ENCODE assay signal across 17 cellular contexts in genomic region chr1:167249702-167250101, GRCh38. TPM values are rescaled to one million over a fixed set of nuclear protein-coding genes. Genes with fewer than 3 reads are reported as not detected.
DNase-seq lines count a peak whose midpoint lies in the region; ATAC-seq and TF ChIP-seq lines count a peak whose summit lies in the region.
"Had no signal": no experiment of that assay in that cellular context is flagged by ENCODE, and none has a peak within 500 bp of the region (broad histone marks: within the 10 kb centered on the region; RNA-seq: fewer than 3 reads in every experiment).

No MANE protein-coding gene starts in this region.

- H3K4me3 ChIP-seq in body of pancreas: no peak overlapping the region
- H3K4me3 ChIP-seq: MG63, upper lobe of right lung had no signal

- TF ChIP-seq POLR2A in body of pancreas (IDR thresholded peaks at IDR 0.05): no peak

- CTCF ChIA-PET in activated CD4-positive, alpha-beta memory T cell treated with anti-CD3 and anti-CD28 coated beads for 36 hours (lab: Charles Lee): no interaction called here
- CTCF ChIA-PET in activated CD4-positive, alpha-beta memory T cell treated with anti-CD3 and anti-CD28 coated beads, Interleukin-2, amount 10 ng/mL, durations not matched to agents 7 days and 5 days (lab: Charles Lee): interaction anchor here (0.6 kb wide), 1 partner anchor 189 kb away, joined by 3 read pairs; no protein-coding TSS in a partner anchor

- H3K4me3 Mint-ChIP-seq in activated CD4-positive, alpha-beta memory T cell treated with anti-CD3 and anti-CD28 coated beads for 36 hours: no peak overlapping the region
- H3K4me3 Mint-ChIP-seq in activated CD4-positive, alpha-beta memory T cell treated with anti-CD3 and anti-CD28 coated beads, Interleukin-2, amount 10 ng/mL, durations not matched to agents 7 days and 5 days: no peak overlapping the region
- H3K4me3 Mint-ChIP-seq: memory B cell had no signal

- peaks cover 35% of the 10 kb centered on the region for H3K4me1 Mint-ChIP-seq in activated CD4-positive, alpha-beta memory T cell treated with anti-CD3 and anti-CD28 coated beads for 36 hours (ENCODE audit: low read depth)
- peaks cover 17% of the 10 kb centered on the region for H3K4me1 Mint-ChIP-seq in activated CD4-positive, alpha-beta memory T cell treated with anti-CD3 and anti-CD28 coated beads, Interleukin-2, amount 10 ng/mL, durations not matched to agents 7 days and 5 days

- no peak overlapping the region for H3K27ac Mint-ChIP-seq in activated CD4-positive, alpha-beta memory T cell treated with anti-CD3 and anti-CD28 coated beads for 36 hours
- no peak overlapping the region for H3K27ac Mint-ChIP-seq in activated CD4-positive, alpha-beta memory T cell treated with anti-CD3 and anti-CD28 coated beads, Interleukin-2, amount 10 ng/mL, durations not matched to agents 7 days and 5 days
- H3K27ac Mint-ChIP-seq: memory B cell had no signal

- intact Hi-C loops in activated CD4-positive, alpha-beta memory T cell treated with anti-CD3 and anti-CD28 coated beads for 36 hours (cut with micrococcal nuclease): no loop called here
- intact Hi-C loops in posterior cingulate gyrus (cut with DNase I): no loop called here
- intact Hi-C loops in body of pancreas (cut with DNase I): no loop called here

- no peak overlapping the region for H3K27ac ChIP-seq in body of pancreas
- H3K27ac ChIP-seq: upper lobe of right lung had no signal

- 60 to 79% methylated on average over 1 of the region's 1 CpG for WGBS in body of pancreas, 2 donors

- H3K9me3 Mint-ChIP-seq in activated CD4-positive, alpha-beta memory T cell treated with anti-CD3 and anti-CD28 coated beads for 36 hours: no peaks in the 10 kb centered on the region
- no peaks in the 10 kb centered on the region for H3K9me3 Mint-ChIP-seq in activated CD4-positive, alpha-beta memory T cell treated with anti-CD3 and anti-CD28 coated beads, Interleukin-2, amount 10 ng/mL, durations not matched to agents 7 days and 5 days
- H3K9me3 Mint-ChIP-seq: memory B cell had no signal

- no peaks in the 10 kb centered on the region for H3K36me3 ChIP-seq in body of pancreas (replicated peaks in 1 of 2; ENCODE audit: insufficient read depth in 1 of 2, low read depth in 2 of 2)
- H3K36me3 ChIP-seq: MG63, upper lobe of right lung had no signal

- POLR2A ChIA-PET in activated CD4-positive, alpha-beta memory T cell treated with anti-CD3 and anti-CD28 coated beads for 36 hours (lab: Charles Lee): no interaction called here
- POLR2A ChIA-PET in activated CD4-positive, alpha-beta memory T cell treated with anti-CD3 and anti-CD28 coated beads, Interleukin-2, amount 10 ng/mL, durations not matched to agents 7 days and 5 days (lab: Charles Lee): no interaction called here

- H3K36me3 Mint-ChIP-seq in activated CD4-positive, alpha-beta memory T cell treated with anti-CD3 and anti-CD28 coated beads for 36 hours: peaks cover 1% of the 10 kb centered on the region
- peaks cover 7% of the 10 kb centered on the region for H3K36me3 Mint-ChIP-seq in activated CD4-positive, alpha-beta memory T cell treated with anti-CD3 and anti-CD28 coated beads, Interleukin-2, amount 10 ng/mL, durations not matched to agents 7 days and 5 days (ENCODE audit: low read depth)

- H3K4me1 ChIP-seq in body of pancreas: peaks cover 9% of the 10 kb centered on the region
- H3K4me1 ChIP-seq: upper lobe of right lung had no signal

- no peak for TF ChIP-seq CTCF in body of pancreas (IDR thresholded peaks at IDR 0.05)

- DNase-seq in activated CD4-positive, alpha-beta memory T cell treated with anti-CD3 and anti-CD28 coated beads for 36 hours: peak; percentile 41
- DNase-seq in activated CD4-positive, alpha-beta memory T cell treated with anti-CD3 and anti-CD28 coated beads, Interleukin-2, amount 10 ng/mL, durations not matched to agents 7 days and 5 days: no peak
- DNase-seq in OCI-M1 (lab: John Stamatoyannopoulos, UW): peak; percentile 65
- peak; percentile 7 for DNase-seq in renal cortical epithelial cell (ENCODE audit: low read depth)
- no peak for DNase-seq in posterior cingulate gyrus
- DNase-seq in body of pancreas: no peak
- DNase-seq in SIG-M5 (lab: John Stamatoyannopoulos, UW): no peak
- DNase-seq: ACHN; amygdala; cortex of kidney; MG63; NCI-H226; stimulated activated CD4-positive, alpha-beta T cell treated with anti-CD3 and anti-CD28 coated beads, Interleukin-12 subunit alpha, Interleukin-12 subunit beta, amount 100 ng/mL, for 4 hours; upper lobe of right lung had no signal

- H3K9me3 ChIP-seq in body of pancreas: no peaks in the 10 kb centered on the region
- H3K9me3 ChIP-seq: MG63, upper lobe of right lung had no signal

- H3K27me3 Mint-ChIP-seq in activated CD4-positive, alpha-beta memory T cell treated with anti-CD3 and anti-CD28 coated beads for 36 hours: no peaks in the 10 kb centered on the region
- no peaks in the 10 kb centered on the region for H3K27me3 Mint-ChIP-seq in activated CD4-positive, alpha-beta memory T cell treated with anti-CD3 and anti-CD28 coated beads, Interleukin-2, amount 10 ng/mL, durations not matched to agents 7 days and 5 days
- H3K27me3 Mint-ChIP-seq: memory B cell had no signal

- H3K27me3 ChIP-seq in body of pancreas: no peaks in the 10 kb centered on the region
- H3K27me3 ChIP-seq: MG63, upper lobe of right lung had no signal

- ATAC-seq in GM21423 (IDR thresholded peaks at IDR 0.05; ENCODE audit: unreplicated experiment) (peak; percentile 62), body of pancreas (no peak)
- ATAC-seq: Panc1, upper lobe of right lung had no signal

RNA-seq across cellular contexts. Expression of gene POU2F1, which starts 29.0 kb away (rescaled TPM):
- total RNA-seq in activated CD4-positive, alpha-beta memory T cell treated with anti-CD3 and anti-CD28 coated beads for 36 hours: 10 to 100 TPM; 17.7 to 20.1 TPM
- 10 to 100 TPM; 17.4 to 20.4 TPM for total RNA-seq in activated CD4-positive, alpha-beta memory T cell treated with anti-CD3 and anti-CD28 coated beads, Interleukin-2, amount 10 ng/mL, durations not matched to agents 7 days and 5 days
- total RNA-seq in renal cortical epithelial cell (8.9 and 14.6 TPM in 2 replicates), body of pancreas (10 to 100 TPM in 1 of 2 donors, 1 to 10 TPM in 1; 6.2 to 13.5 TPM)

Comparison
In these comparisons a context has a peak if more than half of its experiments do, and no peak if none do; other contexts are left out.
1. DNase-seq: peak in activated CD4-positive, alpha-beta memory T cell treated with anti-CD3 and anti-CD28 coated beads for 36 hours (single experiment), OCI-M1 (single experiment) and renal cortical epithelial cell (single experiment); none in activated CD4-positive, alpha-beta memory T cell treated with anti-CD3 and anti-CD28 coated beads, Interleukin-2, amount 10 ng/mL, durations not matched to agents 7 days and 5 days (single experiment), posterior cingulate gyrus (0 of 10), body of pancreas (0 of 4) and SIG-M5 (single experiment).